In the genomic region with DNA sequence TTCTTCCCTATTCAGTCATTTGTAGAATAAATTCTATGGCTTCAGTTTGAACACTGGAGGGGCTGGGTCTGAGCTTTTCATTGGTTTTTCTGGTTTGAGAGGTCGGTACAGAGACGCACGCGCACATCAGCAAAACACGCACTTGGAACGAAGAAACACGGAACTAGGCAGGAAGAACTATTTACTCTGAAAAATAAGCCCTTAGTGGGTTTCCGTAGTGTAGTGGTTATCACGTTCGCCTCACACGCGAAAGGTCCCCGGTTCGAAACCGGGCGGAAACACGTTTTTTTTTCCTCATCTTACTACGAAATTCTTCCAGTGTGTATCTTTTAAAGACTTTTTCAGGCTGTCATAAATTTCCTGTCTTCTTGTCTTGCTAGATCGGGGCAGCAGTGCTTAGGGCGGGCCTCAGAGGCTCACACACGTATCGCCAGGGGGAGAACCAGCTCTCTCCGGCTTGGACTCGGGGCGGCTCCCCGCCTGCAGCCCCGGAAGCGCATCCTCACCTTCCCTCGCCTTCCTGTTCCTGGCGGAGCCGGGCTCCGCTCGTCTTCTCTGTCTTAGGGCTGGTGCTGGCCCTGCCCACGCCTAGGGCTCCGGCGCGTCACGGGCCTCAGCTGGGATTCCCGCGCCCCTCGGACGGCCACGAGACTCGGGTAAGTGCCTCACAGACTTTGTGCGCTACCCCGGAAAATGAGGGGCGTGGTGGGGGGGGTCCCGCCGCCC, we compare ENCODE assay signal across 8 cellular contexts. TPM values are rescaled to one million over a fixed set of nuclear protein-coding genes. Genes with fewer than 3 reads are reported as not detected.
DNase-seq lines count a peak whose midpoint lies in the region; ATAC-seq and TF ChIP-seq lines count a peak whose summit lies in the region.

A gene (plus strand): TSS at position 521 of the 726 bp plus-strand sequence. CDS start 6,841 bp downstream, outside the sequence.

- H3K36me3 ChIP-seq in PC-3 (ENCODE audit: low read depth, low read length) (0 out of 2 replicates have a peak, but pooled peaks cover 7% of the 10 kb centered on the region), mucosa of stomach (ENCODE audit: control insufficient read depth, insufficient read depth, low read length) (no peaks in the 10 kb centered on the region)

- DNase-seq in DMS 273 treated with DMSO at 0.1 percent for 48 hours (lab: John Stamatoyannopoulos, UW) (peak; percentile 92), PC-3 (peak; percentile 89), activated T-cell treated with anti-CD3 and anti-CD28 coated beads for 4 hours (peak; percentile 80), epithelial cell of proximal tubule (ENCODE audit: low read depth) (peak; percentile 78)
- DNase-seq in Jurkat, Clone E6-1 (ENCODE audit: low read depth, low spot score): peak; percentile 94
- DNase-seq in stimulated activated CD8-positive, alpha-beta memory T cell treated with anti-CD3 and anti-CD28 coated beads, Interleukin-7, amount 100 ng/mL, for 24 hours (ENCODE audit: low read depth): peak; percentile 43

- H3K79me2 ChIP-seq in PC-3 (ENCODE audit: low read length): peaks cover 34% of the 10 kb centered on the region

- TF ChIP-seq CTCF in PC-3 (conservative IDR thresholded peaks at IDR 0.05; ENCODE audit: low read depth, low read length): no peak; the same call in 1 of the 2 replicates
- peak; percentile 6 for TF ChIP-seq CTCF in epithelial cell of proximal tubule (conservative IDR thresholded peaks at IDR 0.05; ENCODE audit: low read depth, low read length)

- H3K4me1 ChIP-seq in PC-3 (ENCODE audit: insufficient read depth, low read length): peaks cover 18% of the 10 kb centered on the region
- peaks cover 15% of the 10 kb centered on the region for H3K4me1 ChIP-seq in mucosa of stomach (ENCODE audit: control insufficient read depth, insufficient read depth, low read length)

- H3K9ac ChIP-seq in PC-3 (ENCODE audit: low read length): peak within 1 kb of the TSS; percentile 91
- H3K9ac ChIP-seq in mucosa of stomach (ENCODE audit: low read length): peak within 1 kb of the TSS; percentile 96

- ATAC-seq in GM21576 (IDR thresholded peaks at IDR 0.05; ENCODE audit: unreplicated experiment) (peak; percentile 43), PC-3 (peak; percentile 77)

- intact Hi-C loops in PC-3 (cut with micrococcal nuclease): loop anchor here (1.0 to 5.0 kb wide), 5 partner anchors 15 to 321 kb away; a partner anchor contains a TSS

- H3K4me3 ChIP-seq in Jurkat, Clone E6-1 (ENCODE audit: low read length): peak within 1 kb of the TSS; percentile 92
- H3K4me3 ChIP-seq in PC-3 (ENCODE audit: low read length): peak within 1 kb of the TSS; percentile 98
- peak within 1 kb of the TSS; percentile 98 for H3K4me3 ChIP-seq in epithelial cell of proximal tubule (ENCODE audit: low read depth, low read length)
- H3K4me3 ChIP-seq in mucosa of stomach (ENCODE audit: low read length): peak within 1 kb of the TSS; percentile 71

- H3F3A ChIP-seq in PC-3 (ENCODE audit: low read length, unreplicated experiment): peaks cover 4% of the 10 kb centered on the region

- peak within 1 kb of the TSS; percentile 86 for H3K27ac ChIP-seq in PC-3 (ENCODE audit: low read length)

- peak within 1 kb of the TSS; percentile 93 for H2AFZ ChIP-seq in PC-3 (ENCODE audit: low read length)

- CTCF ChIA-PET in PC-3 (lab: Charles Lee): interaction anchor here (0.9 kb wide), 1 partner anchor 196 kb away, joined by 4 read pairs; no protein-coding TSS in a partner anchor

- POLR2A ChIA-PET in PC-3 (lab: Charles Lee; ENCODE audit: unreplicated experiment): no interaction called here

- H3K27me3 ChIP-seq in PC-3 (ENCODE audit: low read length): no peaks in the 10 kb centered on the region
- H3K27me3 ChIP-seq in mucosa of stomach (ENCODE audit: control insufficient read depth, insufficient read depth, low read length): no peaks in the 10 kb centered on the region

- H3K9me2 ChIP-seq in PC-3 (replicated peaks; ENCODE audit: low read length): no peaks in the 10 kb centered on the region

- peak within 1 kb of the TSS; percentile 95 for H3K4me2 ChIP-seq in PC-3 (ENCODE audit: low read length)

- no peaks in the 10 kb centered on the region for H4K20me1 ChIP-seq in PC-3 (ENCODE audit: low read length)

- no TSS peak for BruUV-seq in PC-3 (replicated peaks; lab: Mats Ljungman, UMichigan)

- H3K9me3 ChIP-seq in PC-3 (ENCODE audit: low read length) (no peaks in the 10 kb centered on the region), mucosa of stomach (ENCODE audit: control insufficient read depth, low read length) (no peaks in the 10 kb centered on the region)

RNA-seq across cellular contexts. Expression of the gene that starts here (rescaled TPM):
- polyA plus RNA-seq in Jurkat, Clone E6-1 (2012; ENCODE audit: insufficient read depth, insufficient read length): 84.0 TPM
- total RNA-seq in PC-3 (2014; rRNA removed) (54.8 and 57.5 TPM in 2 replicates), epithelial cell of proximal tubule (60.4 and 94.7 TPM in 2 replicates)

Comparison
In these comparisons a context has a peak if more than half of its experiments do, and no peak if none do; other contexts are left out.
1. Peak in every context shown above with its lines: DNase-seq, ATAC-seq, H3K4me3 ChIP-seq and H3K27ac ChIP-seq.
2. DNase-seq: peak in every context shown above with its lines; median percentile 94 in Jurkat, Clone E6-1; 92 in DMS 273 treated with DMSO at 0.1 percent for 48 hours; 89 in PC-3; 80 in activated T-cell treated with anti-CD3 and anti-CD28 coated beads for 4 hours; 78 in epithelial cell of proximal tubule; 43 in stimulated activated CD8-positive, alpha-beta memory T cell treated with anti-CD3 and anti-CD28 coated beads, Interleukin-7, amount 100 ng/mL, for 24 hours.